ENCODE assay signal across 32 cellular contexts in the genomic region with DNA sequence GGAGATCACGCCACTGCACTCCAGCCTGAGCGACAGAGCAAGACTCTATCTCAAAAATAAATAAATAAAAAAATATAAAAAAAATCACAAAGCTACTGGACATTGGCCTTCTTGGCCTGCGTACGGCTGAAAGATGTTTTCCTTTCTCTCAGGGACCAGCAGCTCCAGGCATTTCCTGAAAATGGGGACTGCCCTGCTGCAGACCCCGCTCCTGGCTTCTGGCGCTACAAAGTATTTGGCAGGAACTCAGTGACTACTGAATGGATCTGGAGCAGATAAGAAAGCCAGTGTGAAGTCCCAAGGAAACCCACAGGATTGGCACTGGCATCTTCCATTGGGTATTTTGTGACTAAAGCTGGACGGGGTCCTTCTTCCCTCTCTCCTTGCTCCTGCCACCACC.
"Had no signal": no experiment of that assay in that cellular context is flagged by ENCODE, and none has a peak within 500 bp of the region (broad histone marks: within the 10 kb centered on the region; RNA-seq: fewer than 3 reads in every experiment).

No MANE protein-coding gene starts in this region.

- H3K27me3 Mint-ChIP-seq: activated B cell treated with CpG ODN at 0.5 μM for 24 hours; activated CD8-positive, alpha-beta memory T cell treated with anti-CD3 and anti-CD28 coated beads, Interleukin-2, amount 10 ng/mL, durations not matched to agents 7 days and 5 days; activated naive CD4-positive, alpha-beta T cell treated with anti-CD3 and anti-CD28 coated beads, Interleukin-2, amount 50 U/mL, for 24 hours; activated naive CD8-positive, alpha-beta T cell treated with anti-CD3 and anti-CD28 coated beads, Interleukin-2, amount 50 U/mL, for 24 hours; stimulated activated memory B cell treated with anti-CD40 and anti-IgM and Interleukin-4, amounts not matched to agents 10 μg/mL and 1 μg/mL and 100 μg/mL, for 72 hours had no signal

- H3K4me2 ChIP-seq: smooth muscle cell had no signal

- H3K4me3 ChIP-seq: heart right ventricle, left lung, lung, mucosa of descending colon, pancreas, psoas muscle, right atrium auricular region, smooth muscle cell, stomach, thyroid gland, upper lobe of left lung, vagina had no signal

- FAIRE-seq: colon, pancreas had no signal

- H3K4me3 Mint-ChIP-seq: activated B cell treated with CpG ODN at 0.5 μM for 24 hours; activated CD8-positive, alpha-beta memory T cell treated with anti-CD3 and anti-CD28 coated beads, Interleukin-2, amount 10 ng/mL, durations not matched to agents 7 days and 5 days; activated CD8-positive, alpha-beta T cell treated with anti-CD3 and anti-CD28 coated beads, Interleukin-2, amount 10 ng/mL, durations not matched to agents 7 days and 5 days; activated naive CD4-positive, alpha-beta T cell treated with anti-CD3 and anti-CD28 coated beads, Interleukin-2, amount 50 U/mL, for 24 hours; activated naive CD8-positive, alpha-beta T cell treated with anti-CD3 and anti-CD28 coated beads, Interleukin-2, amount 50 U/mL, for 24 hours; stimulated activated memory B cell treated with anti-CD40 and anti-IgM and Interleukin-4, amounts not matched to agents 10 μg/mL and 1 μg/mL and 100 μg/mL, for 72 hours; T-helper 1 cell treated with Interleukin-12 subunit alpha and Interleukin-12 subunit beta and Interleukin-4 antibody, amounts not matched to agents 30 μg/mL and 1 μg/mL, for 36 hours had no signal

- H3K27me3 ChIP-seq: heart right ventricle, left lung, pancreas, right atrium auricular region, stomach, thyroid gland, upper lobe of left lung, vagina had no signal

- DNase-seq: activated B cell treated with CpG ODN at 0.5 μM for 24 hours; activated CD8-positive, alpha-beta memory T cell treated with anti-CD3 and anti-CD28 coated beads, Interleukin-2, amount 10 ng/mL, durations not matched to agents 7 days and 5 days; activated CD8-positive, alpha-beta T cell treated with anti-CD3 and anti-CD28 coated beads, Interleukin-2, amount 10 ng/mL, durations not matched to agents 7 days and 5 days; activated naive CD8-positive, alpha-beta T cell treated with anti-CD3 and anti-CD28 coated beads, Interleukin-2, amount 50 U/mL, for 24 hours; activated T-cell treated with anti-CD3 and anti-CD28 coated beads, Interleukin-2, amount 50 U/mL, for 48 hours; amygdala; central memory CD4-positive, alpha-beta T cell; effector CD8-positive, alpha-beta T cell; foreskin fibroblast; heart right ventricle; kidney glomerular epithelial cell; left lung; mucosa of descending colon; nucleus accumbens; pancreas; psoas muscle; stimulated activated CD4-positive, alpha-beta T cell treated with anti-CD3 and anti-CD28 coated beads, Interleukin-1b, Interleukin-23, amount 100 ng/mL, for 48 hours; stimulated activated CD4-positive, alpha-beta T cell treated with anti-CD3 and anti-CD28 coated beads, Interleukin-4, amount 100 ng/mL, for 4 hours; stimulated activated CD8-positive, alpha-beta memory T cell treated with anti-CD3 and anti-CD28 coated beads, Interleukin-4, amount 100 ng/mL, for 48 hours; stomach; SW 1271; thyroid gland; upper lobe of left lung had no signal

- H3K9me3 Mint-ChIP-seq: activated B cell treated with CpG ODN at 0.5 μM for 24 hours; activated naive CD4-positive, alpha-beta T cell treated with anti-CD3 and anti-CD28 coated beads, Interleukin-2, amount 50 U/mL, for 24 hours; activated naive CD8-positive, alpha-beta T cell treated with anti-CD3 and anti-CD28 coated beads, Interleukin-2, amount 50 U/mL, for 24 hours; activated T-helper 2 cell treated with anti-CD3 and anti-CD28 coated beads, Interferon-gamma antibody, Interleukin-2, Interleukin-4, amounts not matched to agents 10 μg/mL and 5 μg/mL and 100 μg/mL, durations not matched to agents 14 hours and 24 hours and 36 hours; stimulated activated memory B cell treated with anti-CD40 and anti-IgM and Interleukin-4, amounts not matched to agents 10 μg/mL and 1 μg/mL and 100 μg/mL, for 72 hours; T-helper 1 cell treated with Interleukin-12 subunit alpha and Interleukin-12 subunit beta and Interleukin-4 antibody, amounts not matched to agents 30 μg/mL and 1 μg/mL, for 36 hours had no signal

- H3K27ac Mint-ChIP-seq: activated B cell treated with CpG ODN at 0.5 μM for 24 hours; activated CD8-positive, alpha-beta memory T cell treated with anti-CD3 and anti-CD28 coated beads, Interleukin-2, amount 10 ng/mL, durations not matched to agents 7 days and 5 days; activated naive CD8-positive, alpha-beta T cell treated with anti-CD3 and anti-CD28 coated beads, Interleukin-2, amount 50 U/mL, for 24 hours; stimulated activated memory B cell treated with anti-CD40 and anti-IgM and Interleukin-4, amounts not matched to agents 10 μg/mL and 1 μg/mL and 100 μg/mL, for 72 hours; T-helper 1 cell treated with Interleukin-12 subunit alpha and Interleukin-12 subunit beta and Interleukin-4 antibody, amounts not matched to agents 30 μg/mL and 1 μg/mL, for 36 hours had no signal

- H3K9me3 ChIP-seq: heart right ventricle, left lung, mucosa of descending colon, pancreas, psoas muscle, right atrium auricular region, stomach, thyroid gland, upper lobe of left lung, vagina had no signal

- H3K4me1 ChIP-seq: pancreas had no signal

- H3K27ac ChIP-seq: heart right ventricle, left lung, pancreas, psoas muscle, right atrium auricular region, stomach, thyroid gland, upper lobe of left lung, vagina had no signal
